In the genomic region with DNA sequence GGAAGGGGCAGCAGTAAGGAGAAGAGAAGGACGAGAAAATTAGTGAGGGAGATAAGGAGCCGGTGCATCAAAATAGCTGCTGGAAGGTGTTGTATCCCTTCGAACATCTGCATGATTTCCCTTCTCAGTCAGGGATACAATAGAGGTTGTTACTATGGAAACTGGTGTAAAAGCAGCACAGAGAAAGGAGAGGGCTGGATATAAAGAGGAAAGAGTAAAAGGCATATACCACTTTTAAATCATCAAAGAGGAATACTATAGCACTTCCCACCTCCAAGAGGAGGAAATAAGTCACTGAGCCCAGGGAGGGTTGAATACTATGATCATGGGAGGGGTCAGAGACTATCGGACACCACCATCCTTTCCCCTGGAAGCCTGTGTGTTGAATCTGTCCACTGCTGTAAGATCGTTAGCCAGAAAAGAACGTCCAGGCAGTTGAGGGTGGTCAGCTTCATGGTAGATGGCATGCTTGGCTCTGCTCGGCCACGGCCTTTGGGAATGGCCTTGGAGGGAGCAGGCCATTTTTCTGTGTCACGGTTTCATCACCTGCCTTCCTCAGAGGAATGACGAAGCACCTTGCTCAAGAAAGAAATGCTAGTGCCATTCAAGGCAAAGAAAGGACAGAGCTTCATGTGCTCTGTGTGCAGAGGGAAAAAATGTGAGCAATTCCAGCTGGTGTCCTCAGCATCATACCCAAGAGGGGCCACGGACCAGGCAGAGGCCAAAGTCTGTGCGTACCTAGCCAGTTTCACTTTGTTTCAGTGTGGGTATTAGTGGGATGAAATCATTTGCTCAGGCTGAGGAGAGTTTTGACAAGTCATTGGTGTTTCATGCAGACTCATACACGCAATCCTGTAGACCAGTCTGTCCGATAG, we compare ENCODE assay signal across 11 cellular contexts.
DNase-seq lines count a peak whose midpoint lies in the region; ATAC-seq and TF ChIP-seq lines count a peak whose summit lies in the region.
"Had no signal": no experiment of that assay in that cellular context is flagged by ENCODE, and none has a peak within 500 bp of the region (broad histone marks: within the 10 kb centered on the region; RNA-seq: fewer than 3 reads in every experiment).

No MANE protein-coding gene starts in this region.

- no peak for TF ChIP-seq EP300 in gastroesophageal sphincter (IDR thresholded peaks at IDR 0.05)

- H3K4me1 ChIP-seq in HEK293 (ENCODE audit: control insufficient read depth, insufficient read depth, low read length) (peaks cover 23% of the 10 kb centered on the region), gastroesophageal sphincter (peaks cover 11 to 61% (median 35%) of the 10 kb centered on the region in 3 donors), rectal smooth muscle tissue (ENCODE audit: control insufficient read depth, insufficient read depth, low read length) (peaks cover 53% of the 10 kb centered on the region)

- H3K27me3 ChIP-seq in gastroesophageal sphincter: no peaks in the 10 kb centered on the region
- H3K27me3 ChIP-seq in rectal smooth muscle tissue (ENCODE audit: control insufficient read depth, insufficient read depth, low read length): peaks cover 3% of the 10 kb centered on the region
- H3K27me3 ChIP-seq: upper lobe of left lung had no signal

- TF ChIP-seq CTCF in HEK293 (tag by site-specific recombination; IDR thresholded peaks at IDR 0.05) (no peak), gastroesophageal sphincter (IDR thresholded peaks at IDR 0.05) (no peak)

- POLR2A ChIA-PET in HEK293 (lab: Yijun Ruan, JAX): interaction anchor here (1.0 to 3.2 kb wide), 8 partner anchors 9 to 178 kb away, joined by 3 to 28 read pairs (median 8); no protein-coding TSS in a partner anchor

- H3K9ac ChIP-seq in rectal smooth muscle tissue (ENCODE audit: low read length): peak overlapping the region; percentile 24

- DNase-seq in NCI-H774 (lab: John Stamatoyannopoulos, UW) (peak; percentile 29), NCI-H187 treated with DMSO at 0.1 percent for 48 hours (lab: John Stamatoyannopoulos, UW) (no peak), ACHN (no peak)
- no peak for DNase-seq in stimulated activated CD4-positive, alpha-beta T cell treated with anti-CD3 and anti-CD28 coated beads, Interleukin-2, amount 100 ng/mL, for 24 hours
- DNase-seq: stimulated activated CD4-positive, alpha-beta T cell treated with anti-CD3 and anti-CD28 coated beads, Interleukin-15, amount 100 ng/mL, for 24 hours; upper lobe of left lung had no signal

- H3K36me3 ChIP-seq in HEK293 (ENCODE audit: control insufficient read depth in 2 of 2, insufficient read depth in 1 of 2, low read length in 2 of 2): no peaks in the 10 kb centered on the region
- no peaks in the 10 kb centered on the region for H3K36me3 ChIP-seq in gastroesophageal sphincter
- H3K36me3 ChIP-seq in rectal smooth muscle tissue (ENCODE audit: control insufficient read depth, insufficient read depth, low read length): no peaks in the 10 kb centered on the region
- H3K36me3 ChIP-seq: upper lobe of left lung had no signal

- WGBS in gastroesophageal sphincter (ENCODE audit: low coverage in 1 of 2), 2 donors: 43 to 47% methylated on average over 8 to 10 of the region's 14 CpGs

- CTCF ChIA-PET in HEK293 (lab: Yijun Ruan, JAX): interaction anchor here (0.8 kb wide), 1 partner anchor 538 kb away, joined by 3 read pairs; no protein-coding TSS in a partner anchor

- in situ Hi-C loops in ACHN (cut with HindIII; ENCODE audit: low pct_ligation_motif_present, low pct_unique_long_range_greater_than_20kb, low sequenced_read_pairs): no loop called here

- H3K4me3 ChIP-seq in HEK293 (ENCODE audit: low read depth, low read length): no peak overlapping the region
- no peak overlapping the region for H3K4me3 ChIP-seq in gastroesophageal sphincter
- H3K4me3 ChIP-seq in rectal smooth muscle tissue (ENCODE audit: low read length): peak overlapping the region; percentile 52
- H3K4me3 ChIP-seq: upper lobe of left lung had no signal

- no peaks in the 10 kb centered on the region for H3K9me3 ChIP-seq in HEK293 (ENCODE audit: control insufficient read depth, insufficient read depth, low read depth, low read length)
- H3K9me3 ChIP-seq in gastroesophageal sphincter: no peaks in the 10 kb centered on the region
- H3K9me3 ChIP-seq: upper lobe of left lung had no signal

- ATAC-seq in gastroesophageal sphincter (peak; percentile 32), GM18867 (IDR thresholded peaks at IDR 0.05; ENCODE audit: unreplicated experiment) (no peak)

- TF ChIP-seq POLR2A in gastroesophageal sphincter (IDR thresholded peaks at IDR 0.05): no peak

- H3K27ac ChIP-seq in HEK293 (ENCODE audit: extremely low read depth, low read depth, low read length) (peak overlapping the region; percentile 87), gastroesophageal sphincter (peak overlapping the region; percentile 95 to 99 (median 96)), rectal smooth muscle tissue (ENCODE audit: low read depth, low read length) (peak overlapping the region; percentile 97)
- H3K27ac ChIP-seq: HL-60 had no signal

TF ChIP-seq in HEK293, 187 proteins besides CTCF, POLR2A, EP300 and RAD21 (continues in another document):
- TF ChIP-seq ZNF146 (tag by site-specific recombination; IDR thresholded peaks at IDR 0.05) (no peak), ZNF248 (tag by site-specific recombination; IDR thresholded peaks at IDR 0.05) (no peak), REPIN1 (tag by site-specific recombination; IDR thresholded peaks at IDR 0.05; ENCODE audit: low read depth) (no peak), ZNF274 (IDR thresholded peaks at IDR 0.05; ENCODE audit: low read length) (no peak), ZNF274 (tag by site-specific recombination; IDR thresholded peaks at IDR 0.05; ENCODE audit: borderline replicate concordance) (no peak), ZNF23 (tag by site-specific recombination; IDR thresholded peaks at IDR 0.05; ENCODE audit: borderline replicate concordance) (no peak), ZNF837 (tag by site-specific recombination; IDR thresholded peaks at IDR 0.05) (no peak), ZNF311 (tag by site-specific recombination; IDR thresholded peaks at IDR 0.05; ENCODE audit: borderline replicate concordance) (no peak), PRDM1 (tag by site-specific recombination; IDR thresholded peaks at IDR 0.05) (0 out of 2 replicates have a peak, but pooled peaks have one; percentile 27), ZBTB7A (tag by site-specific recombination; IDR thresholded peaks at IDR 0.05; ENCODE audit: low read depth) (no peak), IKZF3 (tag by site-specific recombination; IDR thresholded peaks at IDR 0.05) (no peak), HOXD13 (CRISPR knock-in tag; IDR thresholded peaks at IDR 0.05; ENCODE audit: borderline replicate concordance) (0 out of 2 replicates have a peak, but pooled peaks have one; percentile 32), ZNF114 (tag by site-specific recombination; IDR thresholded peaks at IDR 0.05) (no peak), ZNF426 (tag by site-specific recombination; IDR thresholded peaks at IDR 0.05) (no peak), ZNF174 (tag by site-specific recombination; IDR thresholded peaks at IDR 0.05) (no peak), YY1 (tag by site-specific recombination; IDR thresholded peaks at IDR 0.05) (no peak), ZNF677 (tag by site-specific recombination; IDR thresholded peaks at IDR 0.05) (no peak), ZNF19 (tag by site-specific recombination; IDR thresholded peaks at IDR 0.05; ENCODE audit: low read depth) (no peak), ZSCAN23 (tag by site-specific recombination; IDR thresholded peaks at IDR 0.05) (no peak), ZNF10 (tag by site-specific recombination; IDR thresholded peaks at IDR 0.05) (no peak)
- TF ChIP-seq, protein P1, sequence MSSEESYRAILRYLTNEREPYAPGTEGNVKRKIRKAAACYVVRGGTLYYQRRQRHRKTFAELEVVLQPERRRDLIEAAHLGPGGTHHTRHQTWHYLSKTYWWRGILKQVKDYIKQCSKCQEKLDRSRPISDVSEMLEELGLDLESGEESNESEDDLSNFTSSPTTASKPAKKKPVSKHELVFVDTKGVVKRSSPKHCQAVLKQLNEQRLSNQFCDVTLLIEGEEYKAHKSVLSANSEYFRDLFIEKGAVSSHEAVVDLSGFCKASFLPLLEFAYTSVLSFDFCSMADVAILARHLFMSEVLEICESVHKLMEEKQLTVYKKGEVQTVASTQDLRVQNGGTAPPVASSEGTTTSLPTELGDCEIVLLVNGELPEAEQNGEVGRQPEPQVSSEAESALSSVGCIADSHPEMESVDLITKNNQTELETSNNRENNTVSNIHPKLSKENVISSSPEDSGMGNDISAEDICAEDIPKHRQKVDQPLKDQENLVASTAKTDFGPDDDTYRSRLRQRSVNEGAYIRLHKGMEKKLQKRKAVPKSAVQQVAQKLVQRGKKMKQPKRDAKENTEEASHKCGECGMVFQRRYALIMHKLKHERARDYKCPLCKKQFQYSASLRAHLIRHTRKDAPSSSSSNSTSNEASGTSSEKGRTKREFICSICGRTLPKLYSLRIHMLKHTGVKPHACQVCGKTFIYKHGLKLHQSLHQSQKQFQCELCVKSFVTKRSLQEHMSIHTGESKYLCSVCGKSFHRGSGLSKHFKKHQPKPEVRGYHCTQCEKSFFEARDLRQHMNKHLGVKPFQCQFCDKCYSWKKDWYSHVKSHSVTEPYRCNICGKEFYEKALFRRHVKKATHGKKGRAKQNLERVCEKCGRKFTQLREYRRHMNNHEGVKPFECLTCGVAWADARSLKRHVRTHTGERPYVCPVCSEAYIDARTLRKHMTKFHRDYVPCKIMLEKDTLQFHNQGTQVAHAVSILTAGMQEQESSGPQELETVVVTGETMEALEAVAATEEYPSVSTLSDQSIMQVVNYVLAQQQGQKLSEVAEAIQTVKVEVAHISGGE (tag by site-specific recombination; conservative IDR thresholded peaks at IDR 0.05; ENCODE audit: low read depth): no peak
- TF ChIP-seq, protein P2, sequence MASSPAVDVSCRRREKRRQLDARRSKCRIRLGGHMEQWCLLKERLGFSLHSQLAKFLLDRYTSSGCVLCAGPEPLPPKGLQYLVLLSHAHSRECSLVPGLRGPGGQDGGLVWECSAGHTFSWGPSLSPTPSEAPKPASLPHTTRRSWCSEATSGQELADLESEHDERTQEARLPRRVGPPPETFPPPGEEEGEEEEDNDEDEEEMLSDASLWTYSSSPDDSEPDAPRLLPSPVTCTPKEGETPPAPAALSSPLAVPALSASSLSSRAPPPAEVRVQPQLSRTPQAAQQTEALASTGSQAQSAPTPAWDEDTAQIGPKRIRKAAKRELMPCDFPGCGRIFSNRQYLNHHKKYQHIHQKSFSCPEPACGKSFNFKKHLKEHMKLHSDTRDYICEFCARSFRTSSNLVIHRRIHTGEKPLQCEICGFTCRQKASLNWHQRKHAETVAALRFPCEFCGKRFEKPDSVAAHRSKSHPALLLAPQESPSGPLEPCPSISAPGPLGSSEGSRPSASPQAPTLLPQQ (tag by site-specific recombination; IDR thresholded peaks at IDR 0.05): peak; percentile 24; the same call in 1 of the 2 replicates
